In the genomic region with DNA sequence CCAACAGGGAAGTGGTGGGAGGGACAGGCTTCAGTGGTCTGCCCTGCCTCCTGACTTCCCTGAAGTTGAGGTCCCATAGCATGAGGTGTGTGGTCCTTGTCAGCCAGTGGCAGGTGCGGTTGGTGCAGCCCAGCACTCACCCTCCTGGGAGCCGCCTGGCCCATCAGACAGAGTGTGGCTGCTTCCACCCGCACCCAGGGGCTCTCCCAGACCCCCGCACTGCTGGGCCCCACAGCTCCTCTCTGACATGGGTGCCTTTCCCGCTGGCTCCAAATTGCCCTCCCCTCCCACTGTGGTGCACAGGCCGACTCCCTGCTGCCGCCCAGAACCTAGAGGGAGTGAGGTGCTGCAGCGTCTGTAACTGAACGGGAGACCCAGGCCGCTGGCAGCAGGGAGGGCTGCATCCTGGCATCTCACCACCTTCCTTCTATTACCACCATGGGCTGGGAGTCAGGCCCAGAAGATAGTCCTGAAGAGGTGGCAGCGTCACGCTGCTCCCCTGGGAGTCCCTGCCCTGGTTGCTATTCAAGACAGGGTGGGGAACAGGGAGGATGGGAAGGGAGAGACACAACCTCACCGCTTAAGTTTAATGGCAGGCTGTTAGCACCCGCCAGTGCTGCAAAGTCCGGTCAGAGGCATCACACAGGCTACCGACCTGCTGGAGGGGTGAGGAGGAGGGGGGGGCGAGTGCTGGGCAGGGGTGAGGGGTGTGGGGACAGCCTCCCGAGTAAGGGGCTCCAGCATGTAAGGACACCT, we compare ENCODE assay signal across 13 cellular contexts.
"Had no signal": no experiment of that assay in that cellular context is flagged by ENCODE, and none has a peak within 500 bp of the region (broad histone marks: within the 10 kb centered on the region; RNA-seq: fewer than 3 reads in every experiment).

No MANE protein-coding gene starts in this region.

- H3K4me1 Mint-ChIP-seq: activated CD4-positive, alpha-beta memory T cell treated with anti-CD3 and anti-CD28 coated beads, Interleukin-2, amount 10 ng/mL, durations not matched to agents 7 days and 5 days; immature natural killer cell had no signal

- H3K9me3 Mint-ChIP-seq: activated CD4-positive, alpha-beta memory T cell treated with anti-CD3 and anti-CD28 coated beads, Interleukin-2, amount 10 ng/mL, durations not matched to agents 7 days and 5 days; immature natural killer cell; natural killer cell treated with Interleukin-12 subunit alpha and Interleukin-12 subunit beta and Interleukin-15 and Interleukin-18, amount 100 ng/mL, for 72 hours had no signal

- ATAC-seq: left cardiac atrium; natural killer cell treated with Interleukin-12 subunit alpha and Interleukin-12 subunit beta and Interleukin-15 and Interleukin-18, amount 100 ng/mL, for 72 hours had no signal

- H3K27ac ChIP-seq: dorsolateral prefrontal cortex, suprapubic skin, VCaP had no signal

- DNase-seq: activated CD4-positive, alpha-beta memory T cell treated with anti-CD3 and anti-CD28 coated beads, Interleukin-2, amount 10 ng/mL, durations not matched to agents 7 days and 5 days; activated gamma-delta T cell; activated T-cell treated with anti-CD3 and anti-CD28 coated beads, Interleukin-2, amount 50 U/mL, for 48 hours; immature natural killer cell; left cardiac atrium; stimulated activated CD4-positive, alpha-beta T cell treated with anti-CD3 and anti-CD28 coated beads, Interleukin-2, amount 100 ng/mL, for 48 hours; stimulated activated naive CD4-positive, alpha-beta T cell treated with Interleukin-2 at 50 U/mL for 16 hours; T1000 had no signal

- H3K4me3 Mint-ChIP-seq: activated CD4-positive, alpha-beta memory T cell treated with anti-CD3 and anti-CD28 coated beads, Interleukin-2, amount 10 ng/mL, durations not matched to agents 7 days and 5 days; activated naive CD8-positive, alpha-beta T cell; immature natural killer cell; natural killer cell treated with Interleukin-12 subunit alpha and Interleukin-12 subunit beta and Interleukin-15 and Interleukin-18, amount 100 ng/mL, for 72 hours had no signal

- H3K9me3 ChIP-seq: suprapubic skin had no signal

- H3K36me3 Mint-ChIP-seq: activated naive CD8-positive, alpha-beta T cell; immature natural killer cell; natural killer cell treated with Interleukin-12 subunit alpha and Interleukin-12 subunit beta and Interleukin-15 and Interleukin-18, amount 100 ng/mL, for 72 hours had no signal

- H3K36me3 ChIP-seq: suprapubic skin had no signal

- H3K27ac Mint-ChIP-seq: activated CD4-positive, alpha-beta memory T cell treated with anti-CD3 and anti-CD28 coated beads, Interleukin-2, amount 10 ng/mL, durations not matched to agents 7 days and 5 days; activated naive CD8-positive, alpha-beta T cell; immature natural killer cell; natural killer cell treated with Interleukin-12 subunit alpha and Interleukin-12 subunit beta and Interleukin-15 and Interleukin-18, amount 100 ng/mL, for 72 hours had no signal

- H3K4me3 ChIP-seq: dorsolateral prefrontal cortex, suprapubic skin had no signal
